2 cellular contexts compared by ENCODE assay signal in the genomic region with DNA sequence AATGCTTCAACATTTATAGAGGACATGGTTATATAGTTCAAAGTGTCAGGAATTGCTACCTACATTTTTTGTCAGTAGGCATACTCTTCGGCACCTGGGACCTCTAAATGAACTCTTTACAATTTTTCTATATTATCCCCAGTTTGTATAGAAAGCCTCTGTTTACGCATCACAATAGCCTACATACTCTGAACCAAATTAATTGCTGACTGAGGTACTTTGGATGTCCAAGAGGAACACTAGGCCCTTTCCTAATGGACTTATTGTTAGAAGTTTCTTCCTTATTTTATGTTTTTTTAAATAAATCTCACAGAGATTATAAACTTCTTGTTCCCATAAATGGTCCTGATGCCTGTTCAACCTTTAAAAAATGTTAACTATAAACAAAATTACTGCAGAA.
A peak's percentile ranks its signal among the peaks of the same experiment; 100 is the strongest.
TF ChIP-seq lines count a peak whose summit lies in the region.

No MANE protein-coding gene starts in this region.

TF ChIP-seq in A549, 52 proteins besides CTCF, POLR2A, EP300 and RAD21:
- TF ChIP-seq BHLHE40 (IDR thresholded peaks at IDR 0.05; ENCODE audit: low read depth, low read length) = no peak
- TF ChIP-seq ZC3H11A (IDR thresholded peaks at IDR 0.05) = no peak

TF ChIP-seq in IMR-90, 13 proteins besides CTCF, POLR2A, EP300 and RAD21:
- TF ChIP-seq MAFK (IDR thresholded peaks at IDR 0.05; ENCODE audit: low read depth, low read length) (0 out of 2 replicates have a peak, but pooled peaks have one; percentile 53), CEBPB (IDR thresholded peaks at IDR 0.05; ENCODE audit: low read depth, low read length) (no peak), NFE2L2 (IDR thresholded peaks at IDR 0.05; ENCODE audit: low read depth, low read length) (no peak), CHD1 (IDR thresholded peaks at IDR 0.05; ENCODE audit: low read depth, low read length) (no peak), ELK1 (IDR thresholded peaks at IDR 0.05; ENCODE audit: borderline replicate concordance, low read depth, low read length) (no peak)
